17 cellular contexts compared by ENCODE assay signal in the genomic region with DNA sequence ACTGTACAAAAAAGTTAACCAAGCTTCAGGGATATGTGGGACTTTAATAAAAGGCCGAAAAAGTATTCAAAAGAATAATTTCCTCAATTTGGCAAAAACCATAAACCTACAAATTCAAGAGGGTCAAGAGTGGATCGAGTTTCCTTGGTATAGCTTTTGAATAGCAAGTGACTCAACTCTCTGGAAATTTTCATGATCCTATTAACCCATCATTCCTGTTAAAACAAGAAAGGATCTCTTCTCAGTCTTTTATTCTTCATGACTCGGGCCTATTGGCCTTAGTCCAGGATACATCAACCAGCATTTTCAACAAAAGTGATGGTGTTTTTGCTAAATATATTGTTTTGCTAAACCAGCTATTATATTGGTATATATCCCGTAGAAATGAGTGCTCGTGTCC.
DNase-seq lines count a peak whose midpoint lies in the region; ATAC-seq and TF ChIP-seq lines count a peak whose summit lies in the region.
"Had no signal": no experiment of that assay in that cellular context is flagged by ENCODE, and none has a peak within 500 bp of the region (broad histone marks: within the 10 kb centered on the region; RNA-seq: fewer than 3 reads in every experiment).

No MANE protein-coding gene starts in this region.

- no peak overlapping the region for H2BK12ac ChIP-seq in mesenchymal stem cell (ENCODE audit: low read length in 2 of 2)

- H2BK15ac ChIP-seq in mesenchymal stem cell (ENCODE audit: low read depth, poor library complexity, severe bottlenecking), result no peak overlapping the region

- no peak overlapping the region for H3K14ac ChIP-seq in mesenchymal stem cell (ENCODE audit: low read length in 2 of 2)

- no peak for TF ChIP-seq CTCF in RWPE2 (IDR thresholded peaks at IDR 0.05; ENCODE audit: poor library complexity, severe bottlenecking)

- H3K9me3 ChIP-seq in RWPE2 (ENCODE audit: severe bottlenecking), result no peaks in the 10 kb centered on the region
- H3K9me3 ChIP-seq in mesenchymal stem cell (ENCODE audit: control insufficient read depth, low read length), result no peaks in the 10 kb centered on the region
- H3K9me3 ChIP-seq: Caco-2 had no signal

- H4K91ac ChIP-seq in mesenchymal stem cell (ENCODE audit: low read length), result no peak overlapping the region

- H3K36me3 Mint-ChIP-seq in activated T-helper 1 cell treated with anti-CD3 and anti-CD28 coated beads, Interleukin-12 subunit alpha, Interleukin-12 subunit beta, Interleukin-2, Interleukin-4 antibody, amounts not matched to agents 30 ng/mL and 10 ng/mL and 1 ng/mL, durations not matched to agents 14 hours and 24 hours and 36 hours (ENCODE audit: low read depth), result peaks cover 4% of the 10 kb centered on the region

- H3K4me3 ChIP-seq in RWPE2 (ENCODE audit: severe bottlenecking) (no peak overlapping the region), mesenchymal stem cell (ENCODE audit: insufficient read depth in 1 of 2, low read depth in 1 of 2, low read length in 2 of 2) (no peak overlapping the region)

- H3K23ac ChIP-seq in mesenchymal stem cell (ENCODE audit: low read length in 2 of 2), result no peak overlapping the region

- no peak overlapping the region for H2AK5ac ChIP-seq in mesenchymal stem cell (ENCODE audit: low read length, severe bottlenecking)

- intact Hi-C loops in activated T-helper 1 cell treated with anti-CD3 and anti-CD28 coated beads, Interleukin-12 subunit alpha, Interleukin-12 subunit beta, Interleukin-2, Interleukin-4 antibody, amounts not matched to agents 30 ng/mL and 10 ng/mL and 1 ng/mL, durations not matched to agents 14 hours and 24 hours and 36 hours (cut with micrococcal nuclease), result no loop called here

- no peak overlapping the region for H3K9ac ChIP-seq in mesenchymal stem cell (ENCODE audit: low read length)

- H3K18ac ChIP-seq in mesenchymal stem cell (ENCODE audit: low read depth in 1 of 2, low read length in 2 of 2), result no peak overlapping the region

- no peak overlapping the region for H3K4ac ChIP-seq in mesenchymal stem cell (ENCODE audit: low read depth in 1 of 2, low read length in 2 of 2)

- no peak overlapping the region for H3K27ac Mint-ChIP-seq in activated T-helper 1 cell treated with anti-CD3 and anti-CD28 coated beads, Interleukin-12 subunit alpha, Interleukin-12 subunit beta, Interleukin-2, Interleukin-4 antibody, amounts not matched to agents 30 ng/mL and 10 ng/mL and 1 ng/mL, durations not matched to agents 14 hours and 24 hours and 36 hours

- no peaks in the 10 kb centered on the region for H3K4me1 Mint-ChIP-seq in activated T-helper 1 cell treated with anti-CD3 and anti-CD28 coated beads, Interleukin-12 subunit alpha, Interleukin-12 subunit beta, Interleukin-2, Interleukin-4 antibody, amounts not matched to agents 30 ng/mL and 10 ng/mL and 1 ng/mL, durations not matched to agents 14 hours and 24 hours and 36 hours (ENCODE audit: low read depth)

- no peak overlapping the region for H2BK120ac ChIP-seq in mesenchymal stem cell (ENCODE audit: low read depth, low read length)

- DNase-seq in COLO829 (ENCODE audit: low spot score), result peak; percentile 25
- DNase-seq in HCEC 1CT, result peak; percentile 32
- DNase-seq in RWPE2 (ENCODE audit: low spot score), result no peak
- DNase-seq in mesenchymal stem cell, result no peak
- DNase-seq in NCI-H82 (lab: John Stamatoyannopoulos, UW), result no peak
- DNase-seq in activated T-helper 1 cell treated with anti-CD3 and anti-CD28 coated beads, Interleukin-12 subunit alpha, Interleukin-12 subunit beta, Interleukin-2, Interleukin-4 antibody, amounts not matched to agents 30 ng/mL and 10 ng/mL and 1 ng/mL, durations not matched to agents 14 hours and 24 hours and 36 hours (ENCODE audit: low spot score), result no peak
- DNase-seq: Caco-2, H7, NCI-H1436, NCI-H2029, NCI-H2171 treated with DMSO at 0.1 percent for 48 hours, NCI-H510A, NCI-H774, Right ventricle myocardium superior had no signal

- WGBS in mesenchymal stem cell, result 95% methylated on average over 4 of the region's 5 CpGs

- no peak overlapping the region for H4K8ac ChIP-seq in mesenchymal stem cell (ENCODE audit: low read length)

- H3K27me3 ChIP-seq in RWPE2 (ENCODE audit: insufficient read depth, poor library complexity, severe bottlenecking) (no peaks in the 10 kb centered on the region), mesenchymal stem cell (ENCODE audit: control insufficient read depth in 1 of 2, insufficient read depth in 1 of 2, low read length in 2 of 2) (no peaks in the 10 kb centered on the region)

- H3K27me3 Mint-ChIP-seq in activated T-helper 1 cell treated with anti-CD3 and anti-CD28 coated beads, Interleukin-12 subunit alpha, Interleukin-12 subunit beta, Interleukin-2, Interleukin-4 antibody, amounts not matched to agents 30 ng/mL and 10 ng/mL and 1 ng/mL, durations not matched to agents 14 hours and 24 hours and 36 hours (ENCODE audit: insufficient read depth), result no peaks in the 10 kb centered on the region

- H3K27ac ChIP-seq in RWPE2 (ENCODE audit: poor library complexity, severe bottlenecking) (peak overlapping the region; percentile 29), mesenchymal stem cell (ENCODE audit: low read length, poor library complexity, severe bottlenecking) (peak overlapping the region; percentile 3)

- H3K4me3 Mint-ChIP-seq in activated T-helper 1 cell treated with anti-CD3 and anti-CD28 coated beads, Interleukin-12 subunit alpha, Interleukin-12 subunit beta, Interleukin-2, Interleukin-4 antibody, amounts not matched to agents 30 ng/mL and 10 ng/mL and 1 ng/mL, durations not matched to agents 14 hours and 24 hours and 36 hours, result no peak overlapping the region
- H3K4me3 Mint-ChIP-seq: CD14-positive monocyte had no signal

- no peaks in the 10 kb centered on the region for H3K9me3 Mint-ChIP-seq in activated T-helper 1 cell treated with anti-CD3 and anti-CD28 coated beads, Interleukin-12 subunit alpha, Interleukin-12 subunit beta, Interleukin-2, Interleukin-4 antibody, amounts not matched to agents 30 ng/mL and 10 ng/mL and 1 ng/mL, durations not matched to agents 14 hours and 24 hours and 36 hours

- H2AFZ ChIP-seq in mesenchymal stem cell (ENCODE audit: low read depth, low read length), result no peak overlapping the region

- H2BK5ac ChIP-seq in mesenchymal stem cell (ENCODE audit: low read depth, low read length, poor library complexity, severe bottlenecking), result no peak overlapping the region

- H3K4me2 ChIP-seq in mesenchymal stem cell (ENCODE audit: low read length, poor library complexity, severe bottlenecking), result no peak overlapping the region

- peaks cover 19% of the 10 kb centered on the region for H3K79me1 ChIP-seq in mesenchymal stem cell (replicated peaks; ENCODE audit: low read length, poor library complexity, severe bottlenecking)

- peaks cover 35% of the 10 kb centered on the region for H3K4me1 ChIP-seq in RWPE2 (ENCODE audit: insufficient read depth, poor library complexity, severe bottlenecking)
- H3K4me1 ChIP-seq in mesenchymal stem cell (ENCODE audit: control insufficient read depth, insufficient read depth, low read depth, low read length), result peaks cover 23% of the 10 kb centered on the region

- no peak for ATAC-seq in RWPE2 (ENCODE audit: low read depth)
- ATAC-seq in HG03045 (IDR thresholded peaks at IDR 0.05; ENCODE audit: unreplicated experiment), result no peak
- ATAC-seq: Panc1 had no signal

- no peaks in the 10 kb centered on the region; the same call in 1 of the 2 replicates for H3K36me3 ChIP-seq in RWPE2 (ENCODE audit: low read depth)
- H3K36me3 ChIP-seq in mesenchymal stem cell (ENCODE audit: control insufficient read depth in 1 of 2, insufficient read depth in 2 of 2, low read depth in 1 of 2, low read length in 2 of 2), result peaks cover 6 to 16% of the 10 kb centered on the region in 2 experiments

Comparison
In these comparisons a context has a peak if more than half of its experiments do, and no peak if none do; other contexts are left out.
1. DNase-seq: peak in COLO829 (single experiment) and HCEC 1CT (single experiment); none in RWPE2 (single experiment), mesenchymal stem cell (single experiment), NCI-H82 (single experiment) and activated T-helper 1 cell treated with anti-CD3 and anti-CD28 coated beads, Interleukin-12 subunit alpha, Interleukin-12 subunit beta, Interleukin-2, Interleukin-4 antibody, amounts not matched to agents 30 ng/mL and 10 ng/mL and 1 ng/mL, durations not matched to agents 14 hours and 24 hours and 36 hours (single experiment).